In genomic region chr1:228457017-228457395, GRCh38 we compare ENCODE assay signal across 8 cellular contexts. TPM values are rescaled to one million over a fixed set of nuclear protein-coding genes. Genes with fewer than 3 reads are reported as not detected.
A peak's percentile ranks its signal among the peaks of the same experiment; 100 is the strongest.
DNase-seq lines count a peak whose midpoint lies in the region; ATAC-seq, FAIRE-seq and TF ChIP-seq lines count a peak whose summit lies in the region.

No MANE protein-coding gene starts in this region.

- intact Hi-C loops in breast epithelium (cut with DNase I; ENCODE audit: low total_unique reads), result no loop called here

- H3K9me3 ChIP-seq in breast epithelium, result no peaks in the 10 kb centered on the region

- TF ChIP-seq POLR2A in breast epithelium (IDR thresholded peaks at IDR 0.05), result no peak
- TF ChIP-seq POLR2A in GM12892 (IDR thresholded peaks at IDR 0.05; ENCODE audit: low read depth, low read length), result no peak

- peaks cover 9% of the 10 kb centered on the region for H3K27me3 Mint-ChIP-seq in activated naive CD4-positive, alpha-beta T cell treated with anti-CD3 and anti-CD28 coated beads, Interleukin-2, amount 10 ng/mL, durations not matched to agents 7 days and 5 days

- H3K36me3 ChIP-seq in breast epithelium (no peaks in the 10 kb centered on the region), mesendoderm (ENCODE audit: control insufficient read depth, insufficient read depth, low read length) (no peaks in the 10 kb centered on the region)

- H3K79me2 ChIP-seq in mesendoderm (ENCODE audit: control insufficient read depth, insufficient read depth, low read length), result no peaks in the 10 kb centered on the region

- H3K4me1 ChIP-seq in breast epithelium (no peaks in the 10 kb centered on the region), mesendoderm (ENCODE audit: control insufficient read depth, low read depth, low read length) (peaks cover 3% of the 10 kb centered on the region)

- H3K4me2 ChIP-seq in mesendoderm (ENCODE audit: low read length), result peak overlapping the region; percentile 78

- peak overlapping the region; percentile 73 to 91 for H3K27ac ChIP-seq in breast epithelium
- peak overlapping the region; percentile 84 for H3K27ac ChIP-seq in mesendoderm (ENCODE audit: low read depth, low read length)

- no peak for FAIRE-seq in GM12892 (lab: Jason Lieb, UNC)

- DNase-seq in activated naive CD4-positive, alpha-beta T cell treated with anti-CD3 and anti-CD28 coated beads, Interleukin-2, amount 10 ng/mL, durations not matched to agents 7 days and 5 days, result no peak
- DNase-seq in activated naive CD4-positive, alpha-beta T cell treated with Interleukin-2 at 50 U/mL for 16 hours, result no peak
- no peak for DNase-seq in breast epithelium (ENCODE audit: low spot score in 2 of 2)
- no peak for DNase-seq in mesendoderm
- DNase-seq in DMS53 treated with DMSO at 0.1 percent for 48 hours (lab: John Stamatoyannopoulos, UW; ENCODE audit: unreplicated experiment), result no peak
- DNase-seq in GM12892 (ENCODE audit: insufficient read length), result no peak
- DNase-seq in stimulated activated CD4-positive, alpha-beta T cell treated with anti-CD3 and anti-CD28 coated beads, Interleukin-15, amount 100 ng/mL, for 24 hours, result no peak

- peak; percentile 5 for ATAC-seq in HG03460 (IDR thresholded peaks at IDR 0.05; ENCODE audit: unreplicated experiment)

- peaks cover 0 to 6% of the 10 kb centered on the region in 2 donors for H3K27me3 ChIP-seq in breast epithelium
- no peaks in the 10 kb centered on the region for H3K27me3 ChIP-seq in mesendoderm (ENCODE audit: insufficient read depth, low read length, poor library complexity)

- no peak overlapping the region for H2AK5ac ChIP-seq in mesendoderm (ENCODE audit: low read length)

- peaks cover 1% of the 10 kb centered on the region for H3K79me1 ChIP-seq in mesendoderm (ENCODE audit: low read length)

- no peaks in the 10 kb centered on the region for H3K9me3 Mint-ChIP-seq in activated naive CD4-positive, alpha-beta T cell treated with anti-CD3 and anti-CD28 coated beads, Interleukin-2, amount 10 ng/mL, durations not matched to agents 7 days and 5 days

- H2BK120ac ChIP-seq in mesendoderm (ENCODE audit: low read depth, low read length), result no peak overlapping the region

- H3K4me3 ChIP-seq in breast epithelium (peak overlapping the region; percentile 44 to 75 (median 73)), mesendoderm (ENCODE audit: low read length) (peak overlapping the region; percentile 73)

- peak overlapping the region; percentile 89 for H3K56ac ChIP-seq in mesendoderm (ENCODE audit: low read length)

- no peak overlapping the region for H3K23ac ChIP-seq in mesendoderm (ENCODE audit: low read length)

- peaks cover 59% of the 10 kb centered on the region for H3K4me1 Mint-ChIP-seq in activated naive CD4-positive, alpha-beta T cell treated with anti-CD3 and anti-CD28 coated beads, Interleukin-2, amount 10 ng/mL, durations not matched to agents 7 days and 5 days

- peak overlapping the region; percentile 0 for H3K18ac ChIP-seq in mesendoderm (ENCODE audit: low read length)

- H2BK5ac ChIP-seq in mesendoderm (ENCODE audit: low read length), result no peak overlapping the region

- CTCF ChIA-PET in activated naive CD4-positive, alpha-beta T cell treated with anti-CD3 and anti-CD28 coated beads, Interleukin-2, amount 10 ng/mL, durations not matched to agents 7 days and 5 days (lab: Charles Lee), result interaction anchor here (0.8 to 4.4 kb wide), 10 partner anchors 9 to 291 kb away, joined by 3 to 16 read pairs (median 7); partner anchors contain the start of gene IBA57

- H3K9ac ChIP-seq in mesendoderm (ENCODE audit: low read length), result peak overlapping the region; percentile 86

- TF ChIP-seq CTCF in breast epithelium (IDR thresholded peaks at IDR 0.05), result no peak

- peak overlapping the region; percentile 89 for H3K4me3 Mint-ChIP-seq in activated naive CD4-positive, alpha-beta T cell treated with anti-CD3 and anti-CD28 coated beads, Interleukin-2, amount 10 ng/mL, durations not matched to agents 7 days and 5 days

- H4K5ac ChIP-seq in mesendoderm (ENCODE audit: low read length), result no peak overlapping the region

- peaks cover 19% of the 10 kb centered on the region for H3K36me3 Mint-ChIP-seq in activated naive CD4-positive, alpha-beta T cell treated with anti-CD3 and anti-CD28 coated beads, Interleukin-2, amount 10 ng/mL, durations not matched to agents 7 days and 5 days

- H4K8ac ChIP-seq in mesendoderm (ENCODE audit: low read depth, low read length), result no peak overlapping the region

- WGBS in mesendoderm (ENCODE audit: extremely low coverage, insufficient coverage, low lambda C conversion rate), result no CpG with 5 or more reads among the region's 13 CpGs

- no peak overlapping the region for H2BK15ac ChIP-seq in mesendoderm (replicated peaks; ENCODE audit: low read depth)

- no peak overlapping the region for H3K4ac ChIP-seq in mesendoderm (ENCODE audit: low read depth, low read length)

- H3K27ac Mint-ChIP-seq in activated naive CD4-positive, alpha-beta T cell treated with anti-CD3 and anti-CD28 coated beads, Interleukin-2, amount 10 ng/mL, durations not matched to agents 7 days and 5 days, result peak overlapping the region; percentile 99

RNA-seq across cellular contexts. Expression of gene RNF187, which starts 30.2 kb away (rescaled TPM):
- 10 to 100 TPM; 26.9 to 33.7 (median 33.1) TPM for total RNA-seq in breast epithelium
- polyA plus RNA-seq in mesendoderm (2013, experiment 1 of 2), result 38.8 TPM
- polyA plus RNA-seq in mesendoderm (2013, experiment 2 of 2), result 38.9 TPM
- polyA plus RNA-seq in GM12892 (2012; ENCODE audit: missing spikeins), result 40.6 TPM

RNA-seq across cellular contexts. Expression of gene TRIM17, which starts 40.3 kb away (rescaled TPM):
- 1 to 10 TPM in 2 of 3 donors, not detected in 1; 7.3 to 9.5 TPM for total RNA-seq in breast epithelium
- 1.4 TPM for polyA plus RNA-seq in mesendoderm (2013, experiment 1 of 2)
- polyA plus RNA-seq in mesendoderm (2013, experiment 2 of 2), result 1.1 TPM
- polyA plus RNA-seq in GM12892 (2012; ENCODE audit: missing spikeins), result 0.55 TPM

RNA-seq across cellular contexts. Expression of gene TRIM11, which starts 50.4 kb away (rescaled TPM):
- 10 to 100 TPM; 17.0 to 17.7 (median 17.3) TPM for total RNA-seq in breast epithelium
- polyA plus RNA-seq in mesendoderm (2013, experiment 1 of 2), result 15.8 TPM
- polyA plus RNA-seq in mesendoderm (2013, experiment 2 of 2), result 15.4 TPM
- polyA plus RNA-seq in GM12892 (2012; ENCODE audit: missing spikeins), result 7.3 TPM
